ENCODE assay signal across 7 cellular contexts in the genomic region with DNA sequence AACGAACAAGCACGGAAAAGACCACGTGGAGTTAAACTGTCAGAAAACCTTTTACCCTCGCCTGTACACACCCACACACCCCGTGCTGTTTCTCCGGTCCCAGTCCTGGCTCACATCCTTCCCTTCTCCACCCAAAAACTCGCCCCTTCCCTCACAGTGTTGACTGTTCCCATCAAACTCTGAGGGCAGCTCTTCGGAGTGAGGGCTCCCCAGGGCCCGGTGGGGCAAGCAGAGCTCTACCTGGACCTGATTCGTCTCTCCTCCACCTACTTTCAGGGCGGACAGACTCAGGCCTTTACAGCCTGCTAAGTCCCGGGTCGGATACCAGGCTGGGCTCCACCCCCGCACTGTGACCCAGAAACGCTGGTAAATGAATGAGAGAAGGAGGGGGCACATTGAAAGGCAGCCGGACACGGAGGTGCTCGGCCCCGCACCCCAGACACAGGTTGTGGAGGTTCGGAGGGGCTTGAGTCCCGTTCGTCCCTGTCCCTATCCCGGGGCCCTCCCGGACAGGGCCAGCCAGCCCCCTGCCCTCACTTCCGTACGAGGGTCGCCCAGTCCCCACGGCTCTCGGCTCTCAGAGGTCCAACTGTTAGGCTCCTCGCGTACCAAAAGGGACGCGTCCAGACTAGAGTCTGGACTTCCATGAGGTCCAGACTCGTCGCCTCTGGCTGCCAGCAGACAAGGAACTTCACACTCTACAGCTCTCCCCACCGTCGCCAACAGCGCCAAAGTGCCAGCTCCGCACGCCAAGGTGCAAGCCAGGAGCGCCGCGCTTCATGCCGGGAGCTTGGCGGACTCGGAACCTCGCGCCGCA. TPM values are rescaled to one million over a fixed set of nuclear protein-coding genes. Genes with fewer than 3 reads are reported as not detected.
DNase-seq lines count a peak whose midpoint lies in the region; ATAC-seq and TF ChIP-seq lines count a peak whose summit lies in the region.

No MANE protein-coding gene starts in this region.

- H3K4me1 ChIP-seq in colonic mucosa: no peaks in the 10 kb centered on the region
- peaks cover 2 to 13% of the 10 kb centered on the region in 2 donors for H3K4me1 ChIP-seq in left lung

- no peaks in the 10 kb centered on the region for H3K36me3 ChIP-seq in colonic mucosa
- H3K36me3 ChIP-seq in left lung: no peaks in the 10 kb centered on the region

- intact Hi-C loops in colonic mucosa (cut with DNase I) (no loop called here), left lung (cut with DNase I) (no loop called here)

- H3K9ac ChIP-seq in colonic mucosa (ENCODE audit: low read depth in 2 of 2, low read length in 2 of 2): peak overlapping the region; percentile 19 to 43

- H3K27ac ChIP-seq in colonic mucosa (no peak overlapping the region), left lung (peak overlapping the region; percentile 53 to 58)

- DNase-seq in GM19238 (ENCODE audit: insufficient read length, low spot score) (peak; percentile 40), T follicular helper cell (ENCODE audit: low read depth) (peak; percentile 1), colonic mucosa (peak; percentile 65), left lung (peak; percentile 63 to 92), dedifferentiated amniotic fluid mesenchymal stem cell (ENCODE audit: extremely low spot score) (no peak)
- DNase-seq in stimulated activated CD4-positive, alpha-beta T cell treated with anti-CD3 and anti-CD28 coated beads, Interleukin-2, amount 100 ng/mL, for 24 hours: peak; percentile 27 to 44

- no peaks in the 10 kb centered on the region for H3K27me3 ChIP-seq in colonic mucosa
- peaks cover 0 to 16% of the 10 kb centered on the region in 2 donors for H3K27me3 ChIP-seq in left lung

- TF ChIP-seq CTCF in colonic mucosa (IDR thresholded peaks at IDR 0.05) (no peak), left lung (IDR thresholded peaks at IDR 0.05) (no peak)

- H3K9me3 ChIP-seq in colonic mucosa: no peaks in the 10 kb centered on the region
- no peaks in the 10 kb centered on the region for H3K9me3 ChIP-seq in left lung

- peak; percentile 83 for ATAC-seq in left lung
- ATAC-seq in GM21367 (IDR thresholded peaks at IDR 0.05; ENCODE audit: unreplicated experiment): no peak

- H3K4me3 ChIP-seq in colonic mucosa: peak overlapping the region; percentile 55
- H3K4me3 ChIP-seq in left lung: peak overlapping the region; percentile 29 to 44

RNA-seq across cellular contexts. Expression of a gene that starts 31.7 kb away (rescaled TPM):
- total RNA-seq in colonic mucosa: 100 to 1,000 TPM; 134 to 144 TPM
- 10 to 100 TPM; 49.0 to 50.6 TPM for total RNA-seq in left lung
